8 cellular contexts compared by ENCODE assay signal in genomic region chrX:119943185-119943988, GRCh38. TPM values are rescaled to one million over a fixed set of nuclear protein-coding genes. Genes with fewer than 3 reads are reported as not detected.
DNase-seq lines count a peak whose midpoint lies in the region; ATAC-seq and TF ChIP-seq lines count a peak whose summit lies in the region.

TSS of gene NKAP (minus strand) at chrX:119943751. CDS start at chrX:119943605, 146 bp downstream.

- peaks cover 23 to 29% (median 29%) of the 10 kb centered on the region in 3 donors for H3K4me1 Mint-ChIP-seq in CD8-positive, alpha-beta memory T cell
- H3K4me1 Mint-ChIP-seq in activated CD8-positive, alpha-beta T cell treated with anti-CD3 and anti-CD28 coated beads, Interleukin-2, amount 10 ng/mL, durations not matched to agents 7 days and 5 days (ENCODE audit: low read depth), result peaks cover 22% of the 10 kb centered on the region

- no peaks in the 10 kb centered on the region for H3K27me3 ChIP-seq in CD8-positive, alpha-beta memory T cell (ENCODE audit: insufficient read depth, low read length, poor library complexity, severe bottlenecking)
- no peaks in the 10 kb centered on the region for H3K27me3 ChIP-seq in HL-60 (ENCODE audit: insufficient read depth, poor library complexity, severe bottlenecking)

- H3K36me3 ChIP-seq in CD8-positive, alpha-beta memory T cell (ENCODE audit: insufficient read depth, low read length), result no peaks in the 10 kb centered on the region

- H3K4me3 ChIP-seq in CD8-positive, alpha-beta memory T cell (ENCODE audit: low read length), result peak within 1 kb of the TSS; percentile 81
- H3K4me3 ChIP-seq in HL-60 (replicated peaks; ENCODE audit: insufficient read depth, low read length), result peak within 1 kb of the TSS; percentile 77
- peak within 1 kb of the TSS; percentile 62 for H3K4me3 ChIP-seq in lower leg skin (ENCODE audit: low read depth, poor library complexity, severe bottlenecking)

- no peaks in the 10 kb centered on the region for H3K9me3 Mint-ChIP-seq in CD8-positive, alpha-beta memory T cell
- no peaks in the 10 kb centered on the region for H3K9me3 Mint-ChIP-seq in activated CD8-positive, alpha-beta T cell treated with anti-CD3 and anti-CD28 coated beads, Interleukin-2, amount 10 ng/mL, durations not matched to agents 7 days and 5 days (ENCODE audit: insufficient read depth)

- no peaks in the 10 kb centered on the region for H3K9me3 ChIP-seq in CD8-positive, alpha-beta memory T cell (ENCODE audit: low read length)

- H3K27ac Mint-ChIP-seq in CD8-positive, alpha-beta memory T cell, result peak within 1 kb of the TSS; percentile 78 to 98 (median 94)
- H3K27ac Mint-ChIP-seq in activated CD8-positive, alpha-beta T cell treated with anti-CD3 and anti-CD28 coated beads, Interleukin-2, amount 10 ng/mL, durations not matched to agents 7 days and 5 days, result peak within 1 kb of the TSS; percentile 97

- WGBS in lower leg skin, 2 donors, result 0 to 44% methylated on average over 16 to 53 of the region's 59 CpGs

- ATAC-seq in GM19463 (IDR thresholded peaks at IDR 0.05; ENCODE audit: unreplicated experiment), result peak; percentile 83
- ATAC-seq in activated CD8-positive, alpha-beta T cell treated with anti-CD3 and anti-CD28 coated beads, Interleukin-2, amount 10 ng/mL, durations not matched to agents 7 days and 5 days, result peak; percentile 83

- CTCF ChIA-PET in CD8-positive, alpha-beta memory T cell (lab: Charles Lee), result no interaction called here
- CTCF ChIA-PET in activated CD8-positive, alpha-beta T cell treated with anti-CD3 and anti-CD28 coated beads, Interleukin-2, amount 10 ng/mL, durations not matched to agents 7 days and 5 days (lab: Charles Lee), result no interaction called here

- H3K4me1 ChIP-seq in CD8-positive, alpha-beta memory T cell (ENCODE audit: insufficient read depth, low read length), result peaks cover 21% of the 10 kb centered on the region

- H3K36me3 Mint-ChIP-seq in CD8-positive, alpha-beta memory T cell, result peaks cover 0 to 17% (median 1%) of the 10 kb centered on the region in 3 donors
- H3K36me3 Mint-ChIP-seq in activated CD8-positive, alpha-beta T cell treated with anti-CD3 and anti-CD28 coated beads, Interleukin-2, amount 10 ng/mL, durations not matched to agents 7 days and 5 days (ENCODE audit: low read depth), result peaks cover 3% of the 10 kb centered on the region

- H3K27me3 Mint-ChIP-seq in CD8-positive, alpha-beta memory T cell, result no peaks in the 10 kb centered on the region
- H3K27me3 Mint-ChIP-seq in activated CD8-positive, alpha-beta T cell treated with anti-CD3 and anti-CD28 coated beads, Interleukin-2, amount 10 ng/mL, durations not matched to agents 7 days and 5 days (ENCODE audit: low read depth), result peaks cover under 1% of the 10 kb centered on the region

- DNase-seq in CD8-positive, alpha-beta memory T cell, result peak; percentile 54 to 83 (median 76)
- DNase-seq in HL-60 (ENCODE audit: low read depth in 1 of 2, low spot score in 1 of 2) (peak; percentile 78 to 88), NCI-H82 treated with DMSO at 0.1 percent for 48 hours (lab: John Stamatoyannopoulos, UW; ENCODE audit: unreplicated experiment) (peak; percentile 83), ecto neural progenitor cell (ENCODE audit: low spot score) (peak; percentile 83), lower leg skin (ENCODE audit: low spot score in 2 of 2) (peak; percentile 84 to 93)
- DNase-seq in activated CD8-positive, alpha-beta T cell treated with anti-CD3 and anti-CD28 coated beads, Interleukin-2, amount 10 ng/mL, durations not matched to agents 7 days and 5 days, result peak; percentile 84
- peak; percentile 61 to 65 for DNase-seq in stimulated activated CD4-positive, alpha-beta T cell treated with anti-CD3 and anti-CD28 coated beads, Interleukin-4, amount 100 ng/mL, for 48 hours (ENCODE audit: low read depth in 2 of 2)

- peak within 1 kb of the TSS; percentile 86 to 98 (median 90) for H3K4me3 Mint-ChIP-seq in CD8-positive, alpha-beta memory T cell
- H3K4me3 Mint-ChIP-seq in activated CD8-positive, alpha-beta T cell treated with anti-CD3 and anti-CD28 coated beads, Interleukin-2, amount 10 ng/mL, durations not matched to agents 7 days and 5 days, result peak within 1 kb of the TSS; percentile 95

- no peak for TF ChIP-seq POLR2A in lower leg skin (IDR thresholded peaks at IDR 0.05)

- intact Hi-C loops in lower leg skin (cut with DNase I; ENCODE audit: low total_unique reads), result no loop called here

- TF ChIP-seq CTCF in HL-60 (IDR thresholded peaks at IDR 0.05; ENCODE audit: insufficient read depth, low read length) (no peak), lower leg skin (IDR thresholded peaks at IDR 0.05) (no peak)

- H3K27ac ChIP-seq in CD8-positive, alpha-beta memory T cell (ENCODE audit: low read depth, low read length), result peak within 1 kb of the TSS; percentile 92
- peak within 1 kb of the TSS; percentile 78 for H3K27ac ChIP-seq in HL-60 (replicated peaks)

- POLR2A ChIA-PET in CD8-positive, alpha-beta memory T cell (lab: Charles Lee), result no interaction called here
- POLR2A ChIA-PET in activated CD8-positive, alpha-beta T cell treated with anti-CD3 and anti-CD28 coated beads, Interleukin-2, amount 10 ng/mL, durations not matched to agents 7 days and 5 days (lab: Charles Lee), result no interaction called here

RNA-seq across cellular contexts. Expression of gene NKAP, which starts in this region (rescaled TPM):
- total RNA-seq in CD8-positive, alpha-beta memory T cell, result 10 to 100 TPM; 11.3 to 11.7 TPM
- 4.6 TPM for polyA plus RNA-seq in CD8-positive, alpha-beta memory T cell
- total RNA-seq in activated CD8-positive, alpha-beta T cell treated with anti-CD3 and anti-CD28 coated beads, Interleukin-2, amount 10 ng/mL, durations not matched to agents 7 days and 5 days, result 1 to 10 TPM; 6.5 to 7.6 TPM
- 1 to 10 TPM; 4.8 to 7.3 (median 6.4) TPM for total RNA-seq in lower leg skin

Comparison
In these comparisons a context has a peak if more than half of its experiments do, and no peak if none do; other contexts are left out.
1. Peak in every context shown above with its lines: DNase-seq, ATAC-seq, H3K4me3 ChIP-seq and H3K27ac ChIP-seq.